Comparison of ENCODE assay signal across 28 cellular contexts in genomic region chr10:59856104-59856503, GRCh38.
"Had no signal": no experiment of that assay in that cellular context is flagged by ENCODE, and none has a peak within 500 bp of the region (broad histone marks: within the 10 kb centered on the region; RNA-seq: fewer than 3 reads in every experiment).

No MANE protein-coding gene starts in this region.

- H3K27me3 ChIP-seq: cardiac muscle cell, SJSA1 had no signal

- ATAC-seq: activated CD4-positive, alpha-beta T cell treated with anti-CD3 and anti-CD28 coated beads for 36 hours; activated CD4-positive, CD25-positive, alpha-beta regulatory T cell treated with anti-CD3 and anti-CD28 coated beads, Interleukin-2, amount 50 U/mL, for 24 hours; activated CD8-positive, alpha-beta T cell treated with anti-CD3 and anti-CD28 coated beads, Interleukin-2, amount 10 ng/mL, durations not matched to agents 7 days and 5 days; K562; Panc1 had no signal

- DNase-seq: activated CD4-positive, alpha-beta T cell treated with anti-CD3 and anti-CD28 coated beads for 36 hours; activated CD4-positive, alpha-beta T cell treated with anti-CD3 and anti-CD28 coated beads, Interleukin-2, amount 10 ng/mL, durations not matched to agents 7 days and 5 days; activated CD4-positive, alpha-beta T cell treated with anti-CD3 and anti-CD28 coated beads, Interleukin-2, amount 50 U/mL, for 48 hours; activated CD8-positive, alpha-beta T cell treated with anti-CD3 and anti-CD28 coated beads, Interleukin-2, amount 10 ng/mL, durations not matched to agents 7 days and 5 days; activated gamma-delta T cell treated with Interleukin-2 at 50 U/mL for 16 hours; activated naive CD4-positive, alpha-beta T cell treated with anti-CD3 and anti-CD28 coated beads, Interleukin-2, amount 10 ng/mL, durations not matched to agents 7 days and 5 days; activated naive CD8-positive, alpha-beta T cell treated with anti-CD3 and anti-CD28 coated beads for 36 hours; activated T-cell treated with anti-CD3 and anti-CD28 coated beads, Interleukin-2, amount 50 U/mL, for 24 hours; amniotic stem cell; aorta; NCI-H1105; NCI-H1417 treated with DMSO at 0.1 percent for 48 hours; NCI-H1694; NCI-H1930; NCI-H2081 treated with DMSO at 0.1 percent for 48 hours; NCI-H345; NCI-H524 treated with DMSO at 0.1 percent for 48 hours; SHP77 treated with DMSO at 0.1 percent for 48 hours; SW 1271; T-helper 1 cell; T-helper 2 cell; T-helper 9 cell had no signal

- H3K27me3 Mint-ChIP-seq: activated CD4-positive, alpha-beta T cell treated with anti-CD3 and anti-CD28 coated beads for 36 hours; activated CD4-positive, alpha-beta T cell treated with anti-CD3 and anti-CD28 coated beads, Interleukin-2, amount 10 ng/mL, durations not matched to agents 7 days and 5 days; activated naive CD4-positive, alpha-beta T cell treated with anti-CD3 and anti-CD28 coated beads, Interleukin-2, amount 10 ng/mL, durations not matched to agents 7 days and 5 days; activated naive CD8-positive, alpha-beta T cell treated with anti-CD3 and anti-CD28 coated beads for 36 hours; activated T-cell treated with anti-CD3 and anti-CD28 coated beads, Interleukin-2, amount 50 U/mL, for 24 hours; central memory CD8-positive, alpha-beta T cell had no signal

- H3K4me3 Mint-ChIP-seq: activated CD4-positive, alpha-beta T cell treated with anti-CD3 and anti-CD28 coated beads for 36 hours; activated CD4-positive, alpha-beta T cell treated with anti-CD3 and anti-CD28 coated beads, Interleukin-2, amount 10 ng/mL, durations not matched to agents 7 days and 5 days; activated CD8-positive, alpha-beta T cell treated with anti-CD3 and anti-CD28 coated beads, Interleukin-2, amount 10 ng/mL, durations not matched to agents 7 days and 5 days; activated naive CD4-positive, alpha-beta T cell treated with anti-CD3 and anti-CD28 coated beads, Interleukin-2, amount 10 ng/mL, durations not matched to agents 7 days and 5 days; activated naive CD8-positive, alpha-beta T cell treated with anti-CD3 and anti-CD28 coated beads for 36 hours; activated T-cell treated with anti-CD3 and anti-CD28 coated beads, Interleukin-2, amount 50 U/mL, for 24 hours; central memory CD8-positive, alpha-beta T cell had no signal

- H3K9me3 Mint-ChIP-seq: central memory CD8-positive, alpha-beta T cell had no signal

- H3K9me3 ChIP-seq: SJSA1 had no signal

- H3K27ac Mint-ChIP-seq: activated CD4-positive, alpha-beta T cell treated with anti-CD3 and anti-CD28 coated beads for 36 hours; activated CD4-positive, alpha-beta T cell treated with anti-CD3 and anti-CD28 coated beads, Interleukin-2, amount 10 ng/mL, durations not matched to agents 7 days and 5 days; activated CD8-positive, alpha-beta T cell treated with anti-CD3 and anti-CD28 coated beads, Interleukin-2, amount 10 ng/mL, durations not matched to agents 7 days and 5 days; activated naive CD4-positive, alpha-beta T cell treated with anti-CD3 and anti-CD28 coated beads, Interleukin-2, amount 10 ng/mL, durations not matched to agents 7 days and 5 days; activated naive CD8-positive, alpha-beta T cell treated with anti-CD3 and anti-CD28 coated beads for 36 hours; activated T-cell treated with anti-CD3 and anti-CD28 coated beads, Interleukin-2, amount 50 U/mL, for 24 hours had no signal

- H3K27ac ChIP-seq: cardiac muscle cell, SJSA1 had no signal
